Comparison of ENCODE assay signal across 19 cellular contexts in the genomic region with DNA sequence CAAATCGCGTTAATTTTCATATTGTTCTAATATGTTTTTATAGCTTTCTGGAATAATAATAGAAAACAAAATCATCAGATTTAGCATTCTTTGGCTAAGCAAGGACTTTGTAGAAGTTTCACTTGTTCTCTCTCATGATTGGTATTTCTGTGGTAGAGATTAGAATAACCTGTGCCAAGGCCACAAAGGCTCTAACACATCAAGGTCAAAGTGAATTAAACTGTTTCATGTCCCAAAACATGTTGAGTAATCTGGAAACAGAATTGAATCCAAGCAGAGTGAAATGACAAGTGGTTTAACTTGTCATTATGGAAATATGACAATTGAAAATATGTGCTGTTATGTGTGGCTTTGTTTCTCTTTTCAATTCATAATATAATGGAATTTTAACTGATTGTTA.
DNase-seq lines count a peak whose midpoint lies in the region; ATAC-seq and TF ChIP-seq lines count a peak whose summit lies in the region.
"Had no signal": no experiment of that assay in that cellular context is flagged by ENCODE, and none has a peak within 500 bp of the region (broad histone marks: within the 10 kb centered on the region; RNA-seq: fewer than 3 reads in every experiment).

No MANE protein-coding gene starts in this region.

- H3K9me2 ChIP-seq in GM23248 (ENCODE audit: insufficient read depth): no peaks in the 10 kb centered on the region

- no peaks in the 10 kb centered on the region for H4K20me1 ChIP-seq in GM23248 (ENCODE audit: insufficient read depth)
- H4K20me1 ChIP-seq: BLaER1 treated with 17β-estradiol and CSF1 and Interleukin-3, amounts not matched to agents 10 nM and 100 nM had no signal

- intact Hi-C loops in cardiac septum (cut with DNase I): no loop called here

- H3K4me2 ChIP-seq in GM23248 (ENCODE audit: unreplicated experiment): peak overlapping the region; percentile 66
- H3K4me2 ChIP-seq: BLaER1 treated with 17β-estradiol and CSF1 and Interleukin-3, amounts not matched to agents 10 nM and 100 nM had no signal

- peaks cover 11% of the 10 kb centered on the region; the same call in 1 of the 2 replicates for H3F3A ChIP-seq in GM23248 (ENCODE audit: insufficient read depth)

- peak overlapping the region; percentile 31; the same call in 1 of the 2 replicates for H3K27ac ChIP-seq in GM23248
- H3K27ac ChIP-seq: BLaER1 treated with 17β-estradiol and CSF1 and Interleukin-3, amounts not matched to agents 10 nM and 100 nM; HL-60 had no signal

- TF ChIP-seq CTCF in AG10803 (conservative IDR thresholded peaks at IDR 0.05; ENCODE audit: low read length): no peak

- peak; percentile 52 for ATAC-seq in SK-N-SH treated with all-trans-retinoic acid at 6 μM for 48 hours
- ATAC-seq in left lobe of liver: peak; percentile 81
- ATAC-seq: CD8-positive, alpha-beta T cell; GM12878; K562 had no signal

- in situ Hi-C loops in GM23248 (cut with MboI): no loop called here

- H2AFZ ChIP-seq in GM23248: no peak overlapping the region

- no peak overlapping the region for H3K4me3 ChIP-seq in AG10803 (ENCODE audit: low read length)
- H3K4me3 ChIP-seq in GM23248: peak overlapping the region; percentile 26; the same call in 1 of the 2 replicates
- H3K4me3 ChIP-seq: BLaER1 treated with 17β-estradiol and CSF1 and Interleukin-3, amounts not matched to agents 10 nM and 100 nM; GM12878; K562 had no signal

- peak; percentile 35 for DNase-seq in AG10803 (ENCODE audit: low read depth)
- peak; percentile 1 for DNase-seq in GM23248
- DNase-seq in left lobe of liver (ENCODE audit: low spot score): no peak
- DNase-seq in activated CD4-positive, alpha-beta T cell treated with anti-CD3 and anti-CD28 coated beads for 48 hours: no peak
- no peak for DNase-seq in DMS153 treated with DMSO at 0.1 percent for 48 hours (lab: John Stamatoyannopoulos, UW; ENCODE audit: unreplicated experiment)
- no peak for DNase-seq in cardiac septum (ENCODE audit: low spot score)
- no peak for DNase-seq in NCI-H1436 (lab: John Stamatoyannopoulos, UW)
- DNase-seq: 8988T; Calu3; CD8-positive, alpha-beta T cell; DMS 273 treated with DMSO at 0.1 percent for 48 hours; DMS79; GF-D8; IMR-90 had no signal

- no peaks in the 10 kb centered on the region for H3K27me3 ChIP-seq in GM23248 (replicated peaks; ENCODE audit: insufficient read depth)
- H3K27me3 ChIP-seq: BLaER1 treated with 17β-estradiol and CSF1 and Interleukin-3, amounts not matched to agents 10 nM and 100 nM had no signal

- H3K9me3 ChIP-seq in GM23248 (ENCODE audit: low read depth): no peaks in the 10 kb centered on the region
- H3K9me3 ChIP-seq: BLaER1 treated with 17β-estradiol and CSF1 and Interleukin-3, amounts not matched to agents 10 nM and 100 nM had no signal

- H3K36me3 ChIP-seq in GM23248 (ENCODE audit: low read depth): no peaks in the 10 kb centered on the region
- H3K36me3 ChIP-seq: BLaER1 treated with 17β-estradiol and CSF1 and Interleukin-3, amounts not matched to agents 10 nM and 100 nM had no signal

- 79 to 84% methylated on average over 2 of the region's 2 CpGs for WGBS in GM23248 (ENCODE audit: low coverage in 1 of 2, low lambda C conversion rate in 2 of 2, missing lambda C conversion rate in 2 of 2), 2 experiments

- H3K4me1 ChIP-seq in GM23248 (ENCODE audit: insufficient read depth): peaks cover 16% of the 10 kb centered on the region; the same call in 1 of the 2 replicates
- H3K4me1 ChIP-seq: BLaER1 treated with 17β-estradiol and CSF1 and Interleukin-3, amounts not matched to agents 10 nM and 100 nM had no signal

- no peak overlapping the region for H3K9ac ChIP-seq in GM23248
- H3K9ac ChIP-seq: BLaER1 treated with 17β-estradiol and CSF1 and Interleukin-3, amounts not matched to agents 10 nM and 100 nM had no signal

- H3K79me2 ChIP-seq in GM23248 (ENCODE audit: insufficient read depth): no peaks in the 10 kb centered on the region

TF ChIP-seq in SK-N-SH treated with all-trans-retinoic acid at 6 μM for 48 hours, 23 proteins besides CTCF, POLR2A, EP300 and RAD21:
- TF ChIP-seq ZC3H10 (CRISPR knock-in tag; IDR thresholded peaks at IDR 0.05) (no peak), CREB5 (CRISPR knock-in tag; IDR thresholded peaks at IDR 0.05; ENCODE audit: low read depth) (no peak), TOX (CRISPR knock-in tag; IDR thresholded peaks at IDR 0.05; ENCODE audit: borderline replicate concordance) (0 out of 2 replicates have a peak, but pooled peaks have one; percentile 32)
TF ChIP-seq in SK-N-SH treated with all-trans-retinoic acid at 6 μM for 48 hours: peak in this region for 1.

Comparison
In these comparisons a context has a peak if more than half of its experiments do, and no peak if none do; other contexts are left out.
1. DNase-seq: peak in AG10803 (single experiment) and GM23248 (single experiment); none in left lobe of liver (single experiment), activated CD4-positive, alpha-beta T cell treated with anti-CD3 and anti-CD28 coated beads for 48 hours (single experiment), DMS153 treated with DMSO at 0.1 percent for 48 hours (single experiment), cardiac septum (single experiment) and NCI-H1436 (single experiment).